Comparison of ENCODE assay signal across 1 cellular context in the genomic region with DNA sequence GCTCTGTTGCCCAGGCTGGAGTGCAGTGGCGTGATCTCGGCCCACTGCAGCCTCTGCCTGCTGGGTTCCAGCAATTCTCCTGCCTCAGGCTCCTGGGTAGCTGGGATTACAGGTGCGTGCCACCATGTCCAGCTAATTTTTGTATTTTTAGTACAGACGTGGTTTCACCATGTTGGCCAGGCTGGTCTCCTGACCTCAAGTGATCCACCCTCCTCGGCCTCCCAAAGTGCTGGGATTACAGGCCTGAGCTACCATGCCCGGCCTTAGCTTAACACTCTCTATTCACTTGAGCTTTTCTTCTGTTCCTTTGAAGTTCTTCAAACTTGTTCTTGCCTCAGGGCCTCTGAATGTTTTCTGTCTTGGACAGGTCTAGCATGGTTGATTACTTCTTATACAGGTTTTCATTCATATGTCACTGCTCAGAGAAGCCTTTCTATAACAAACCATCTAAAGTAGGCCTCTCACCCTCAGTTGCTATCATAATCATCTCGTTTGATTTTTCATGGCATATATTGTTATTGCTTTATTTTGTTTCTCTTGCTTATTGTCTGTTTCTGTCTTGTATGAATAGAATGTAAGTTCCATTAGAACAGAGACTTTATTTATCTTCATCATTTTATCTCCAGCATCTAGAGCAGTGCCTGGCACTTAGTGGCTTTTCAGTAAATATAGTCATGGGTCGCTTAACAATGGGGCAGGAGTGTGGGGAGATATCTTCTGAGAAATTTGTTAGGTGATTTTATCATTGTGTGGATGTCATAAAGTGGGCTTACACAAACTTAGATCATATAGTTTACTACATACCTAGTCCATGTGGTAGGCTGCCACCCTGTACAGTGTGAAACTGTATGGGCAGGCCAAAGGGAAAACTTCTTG.
TF ChIP-seq lines count a peak whose summit lies in the region.

No MANE protein-coding gene starts in this region.

TF ChIP-seq in HEK293, 187 proteins besides CTCF, POLR2A, EP300 and RAD21 (continued from another document):
- TF ChIP-seq EGR2 (tag by site-specific recombination; IDR thresholded peaks at IDR 0.05; ENCODE audit: low read depth): no peak
